In the genomic region with DNA sequence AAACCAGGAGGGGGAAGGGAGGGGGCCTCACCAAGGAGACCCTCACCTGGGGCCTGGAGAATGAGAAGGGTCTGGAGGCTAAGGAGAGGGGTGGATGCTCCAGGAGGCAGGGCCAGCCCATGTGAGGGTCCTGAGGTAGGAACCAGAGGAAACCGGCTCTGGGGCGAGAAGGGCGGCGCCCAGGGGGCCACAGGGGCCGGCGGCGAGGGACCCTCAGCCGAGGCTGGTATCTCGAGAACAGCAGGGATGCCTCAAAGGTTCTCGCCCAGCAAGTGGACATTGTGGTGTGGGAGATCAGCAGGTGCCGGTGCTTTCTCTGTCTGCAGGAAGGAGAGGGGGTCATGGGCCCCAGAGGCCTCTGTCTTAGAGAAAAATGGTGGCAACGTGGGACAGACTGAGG, we compare ENCODE assay signal across 17 cellular contexts. TPM values are rescaled to one million over a fixed set of nuclear protein-coding genes. Genes with fewer than 3 reads are reported as not detected.
A peak's percentile ranks its signal among the peaks of the same experiment; 100 is the strongest.
DNase-seq lines count a peak whose midpoint lies in the region; TF ChIP-seq lines count a peak whose summit lies in the region.
"Had no signal": no experiment of that assay in that cellular context is flagged by ENCODE, and none has a peak within 500 bp of the region (broad histone marks: within the 10 kb centered on the region; RNA-seq: fewer than 3 reads in every experiment).

No MANE protein-coding gene starts in this region.

- peaks cover 0 to 9% (median 0%) of the 10 kb centered on the region in 11 experiments; a peak in 2 of 22 replicates for H4K20me1 ChIP-seq in BLaER1 treated with 17β-estradiol and CSF1 and Interleukin-3, amounts not matched to agents 10 nM and 100 nM
- no peaks in the 10 kb centered on the region for H4K20me1 ChIP-seq in osteoblast (ENCODE audit: insufficient read depth, low read length)

- peak overlapping the region; percentile 36 to 86 (median 73); a peak in 19 of 22 replicates for H3K4me2 ChIP-seq in BLaER1 treated with 17β-estradiol and CSF1 and Interleukin-3, amounts not matched to agents 10 nM and 100 nM
- H3K4me2 ChIP-seq in mesenchymal stem cell (ENCODE audit: low read length, poor library complexity, severe bottlenecking) (no peak overlapping the region), osteoblast (ENCODE audit: insufficient read depth, low read length) (no peak overlapping the region)
- H3K4me2 ChIP-seq: KMS-11 had no signal

- no peak overlapping the region for H3K4me3 Mint-ChIP-seq in progenitor cell of endocrine pancreas (ENCODE audit: low read depth)
- H3K4me3 Mint-ChIP-seq: CD4-positive, CD25-positive, alpha-beta regulatory T cell had no signal

- no peaks in the 10 kb centered on the region for H3K36me3 ChIP-seq in BLaER1 treated with 17β-estradiol and CSF1 and Interleukin-3, amounts not matched to agents 10 nM and 100 nM
- H3K36me3 ChIP-seq in NT2/D1 (ENCODE audit: insufficient read depth, insufficient read length, low read length) (no peaks in the 10 kb centered on the region), mesenchymal stem cell (ENCODE audit: control insufficient read depth in 1 of 2, insufficient read depth in 2 of 2, low read depth in 1 of 2, low read length in 2 of 2) (no peaks in the 10 kb centered on the region), osteoblast (ENCODE audit: insufficient read depth, low read length) (no peaks in the 10 kb centered on the region)
- H3K36me3 ChIP-seq: HAP-1 had no signal

- no peak overlapping the region for H3K4me3 ChIP-seq in BLaER1 treated with 17β-estradiol and CSF1 and Interleukin-3, amounts not matched to agents 10 nM and 100 nM
- H3K4me3 ChIP-seq in NT2/D1 (ENCODE audit: insufficient read length, low read depth): no peak overlapping the region
- no peak overlapping the region for H3K4me3 ChIP-seq in mesenchymal stem cell (ENCODE audit: insufficient read depth in 1 of 2, low read depth in 1 of 2, low read length in 2 of 2)
- H3K4me3 ChIP-seq in osteoblast (ENCODE audit: insufficient read depth, low read length): no peak overlapping the region
- H3K4me3 ChIP-seq: HAP-1 had no signal

- H3K27ac ChIP-seq in BLaER1 treated with 17β-estradiol and CSF1 and Interleukin-3, amounts not matched to agents 10 nM and 100 nM: no peak overlapping the region
- H3K27ac ChIP-seq in mesenchymal stem cell (ENCODE audit: low read length, poor library complexity, severe bottlenecking) (no peak overlapping the region), osteoblast (ENCODE audit: low read depth, low read length) (no peak overlapping the region)
- H3K27ac ChIP-seq: KMS-11 had no signal

- no peak overlapping the region for H2BK15ac ChIP-seq in mesenchymal stem cell (ENCODE audit: low read depth, poor library complexity, severe bottlenecking)

- no peaks in the 10 kb centered on the region for H3K9me3 Mint-ChIP-seq in progenitor cell of endocrine pancreas (ENCODE audit: low read depth)
- H3K9me3 Mint-ChIP-seq: CD4-positive, CD25-positive, alpha-beta regulatory T cell had no signal

- no peaks in the 10 kb centered on the region for H3K79me1 ChIP-seq in mesenchymal stem cell (replicated peaks; ENCODE audit: low read length, poor library complexity, severe bottlenecking)

- H2BK120ac ChIP-seq in mesenchymal stem cell (ENCODE audit: low read depth, low read length): no peak overlapping the region

- H3K4me1 Mint-ChIP-seq in progenitor cell of endocrine pancreas (ENCODE audit: low read depth): peaks cover 39% of the 10 kb centered on the region

- no peaks in the 10 kb centered on the region for H3K79me2 ChIP-seq in osteoblast (ENCODE audit: insufficient read depth, low read length)

- DNase-seq in NT2/D1 (ENCODE audit: low read depth, low spot score) (no peak), mesenchymal stem cell (no peak), progenitor cell of endocrine pancreas (ENCODE audit: low spot score, unreplicated experiment) (no peak), SW480 (ENCODE audit: low spot score) (no peak), GM10248 (ENCODE audit: extremely low spot score) (no peak), osteoblast (ENCODE audit: insufficient read length, low spot score, missing footprints) (no peak)
- DNase-seq: AML-193; CD4-positive, CD25-positive, alpha-beta regulatory T cell; NCI-H187; NCI-H2107; NCI-H510A treated with DMSO at 0.1 percent for 48 hours; NCI-H774; SHP77 treated with DMSO at 0.1 percent for 48 hours had no signal

- CTCF ChIA-PET in GM10248 (lab: Yijun Ruan, JAX): no interaction called here

- H2BK5ac ChIP-seq in mesenchymal stem cell (ENCODE audit: low read depth, low read length, poor library complexity, severe bottlenecking): no peak overlapping the region

- H3K14ac ChIP-seq in mesenchymal stem cell (ENCODE audit: low read length in 2 of 2): no peak overlapping the region

- H3K27me3 Mint-ChIP-seq in progenitor cell of endocrine pancreas: peaks cover 24% of the 10 kb centered on the region
- H3K27me3 Mint-ChIP-seq: CD4-positive, CD25-positive, alpha-beta regulatory T cell had no signal

- no peak overlapping the region for H3K23ac ChIP-seq in mesenchymal stem cell (ENCODE audit: low read length in 2 of 2)

- WGBS in mesenchymal stem cell: 83% methylated on average over 12 of the region's 12 CpGs

- peak overlapping the region in 1 of 2 experiments; percentile 65 for H2BK12ac ChIP-seq in mesenchymal stem cell (ENCODE audit: low read length in 2 of 2)

- no peaks in the 10 kb centered on the region for H3K9me3 ChIP-seq in BLaER1 treated with 17β-estradiol and CSF1 and Interleukin-3, amounts not matched to agents 10 nM and 100 nM (replicated peaks in 1 of 11)
- H3K9me3 ChIP-seq in NT2/D1 (ENCODE audit: insufficient read depth, low read length): no peaks in the 10 kb centered on the region
- H3K9me3 ChIP-seq in mesenchymal stem cell (ENCODE audit: control insufficient read depth, low read length): no peaks in the 10 kb centered on the region
- H3K9me3 ChIP-seq in osteoblast (ENCODE audit: low read depth, low read length): no peaks in the 10 kb centered on the region
- H3K9me3 ChIP-seq: Caco-2, HAP-1 had no signal

- TF ChIP-seq CTCF in progenitor cell of endocrine pancreas (IDR thresholded peaks at IDR 0.05; ENCODE audit: unreplicated experiment) (no peak), GM10248 (IDR thresholded peaks at IDR 0.05; ENCODE audit: control extremely low read depth, extremely low read depth, low read depth, missing control alignments) (no peak), osteoblast (IDR thresholded peaks at IDR 0.05; ENCODE audit: extremely low read depth, low read depth, low read length) (no peak)

- H2AFZ ChIP-seq in mesenchymal stem cell (ENCODE audit: low read depth, low read length) (no peak overlapping the region), osteoblast (ENCODE audit: low read length) (no peak overlapping the region)

- POLR2A ChIA-PET in GM10248 (lab: Yijun Ruan, JAX): no interaction called here

- peak overlapping the region; percentile 14 for H3K27ac Mint-ChIP-seq in progenitor cell of endocrine pancreas

- peak overlapping the region; percentile 74 for H4K8ac ChIP-seq in mesenchymal stem cell (ENCODE audit: low read length)

- H3K36me3 Mint-ChIP-seq in progenitor cell of endocrine pancreas (ENCODE audit: insufficient read depth): no peaks in the 10 kb centered on the region

- H3K4ac ChIP-seq in mesenchymal stem cell (ENCODE audit: low read depth in 1 of 2, low read length in 2 of 2): peak overlapping the region in 1 of 2 experiments; percentile 60

- H4K91ac ChIP-seq in mesenchymal stem cell (ENCODE audit: low read length): peak overlapping the region; percentile 60

- peaks cover 28 to 74% (median 56%) of the 10 kb centered on the region in 10 experiments for H3K4me1 ChIP-seq in BLaER1 treated with 17β-estradiol and CSF1 and Interleukin-3, amounts not matched to agents 10 nM and 100 nM
- H3K4me1 ChIP-seq in NT2/D1 (ENCODE audit: insufficient read depth, insufficient read length): peaks cover 37% of the 10 kb centered on the region
- H3K4me1 ChIP-seq in mesenchymal stem cell (ENCODE audit: control insufficient read depth, insufficient read depth, low read depth, low read length): peaks cover 32% of the 10 kb centered on the region
- no peaks in the 10 kb centered on the region for H3K4me1 ChIP-seq in osteoblast (ENCODE audit: insufficient read depth, low read length)
- H3K4me1 ChIP-seq: HAP-1 had no signal

- H3K9ac ChIP-seq in BLaER1 treated with 17β-estradiol and CSF1 and Interleukin-3, amounts not matched to agents 10 nM and 100 nM: no peak overlapping the region
- H3K9ac ChIP-seq in NT2/D1 (ENCODE audit: insufficient read length, low read depth) (peak overlapping the region; percentile 16), mesenchymal stem cell (ENCODE audit: low read length) (no peak overlapping the region)
- H3K9ac ChIP-seq: KMS-11 had no signal

- no peak overlapping the region for H2AK5ac ChIP-seq in mesenchymal stem cell (ENCODE audit: low read length, severe bottlenecking)

- no peaks in the 10 kb centered on the region for H3K27me3 ChIP-seq in BLaER1 treated with 17β-estradiol and CSF1 and Interleukin-3, amounts not matched to agents 10 nM and 100 nM
- peaks cover 6% of the 10 kb centered on the region for H3K27me3 ChIP-seq in NT2/D1 (ENCODE audit: insufficient read depth, insufficient read length)
- peaks cover 0 to 34% of the 10 kb centered on the region in 2 experiments for H3K27me3 ChIP-seq in mesenchymal stem cell (ENCODE audit: control insufficient read depth in 1 of 2, insufficient read depth in 1 of 2, low read length in 2 of 2)
- H3K27me3 ChIP-seq in osteoblast (ENCODE audit: insufficient read depth, low read length): peaks cover 17% of the 10 kb centered on the region

- peak overlapping the region; percentile 25 to 95 for H3K18ac ChIP-seq in mesenchymal stem cell (ENCODE audit: low read depth in 1 of 2, low read length in 2 of 2)

RNA-seq across cellular contexts. Expression of a gene that starts 47.9 kb away (rescaled TPM):
- 29.4 TPM for polyA plus RNA-seq in mesenchymal stem cell (2013, experiment 1 of 2)
- 31.0 TPM for polyA plus RNA-seq in mesenchymal stem cell (2013, experiment 2 of 2)
- total RNA-seq in progenitor cell of endocrine pancreas (247 and 268 TPM in 2 replicates), osteoblast (10.9 and 13.3 TPM in 2 replicates)

Comparison
In these comparisons a context has a peak if more than half of its experiments do, and no peak if none do; other contexts are left out.
1. H3K4me2 ChIP-seq: peak in BLaER1 treated with 17β-estradiol and CSF1 and Interleukin-3, amounts not matched to agents 10 nM and 100 nM (11 of 11); none in mesenchymal stem cell (single experiment) and osteoblast (single experiment).
2. RNA of a gene that starts 47.9 kb away (total RNA-seq): 247 to 268 TPM in progenitor cell of endocrine pancreas; 10.9 to 13.3 TPM in osteoblast; every median in the first group is over 10 times any median in the second.